ENCODE assay signal across 13 cellular contexts in the genomic region with DNA sequence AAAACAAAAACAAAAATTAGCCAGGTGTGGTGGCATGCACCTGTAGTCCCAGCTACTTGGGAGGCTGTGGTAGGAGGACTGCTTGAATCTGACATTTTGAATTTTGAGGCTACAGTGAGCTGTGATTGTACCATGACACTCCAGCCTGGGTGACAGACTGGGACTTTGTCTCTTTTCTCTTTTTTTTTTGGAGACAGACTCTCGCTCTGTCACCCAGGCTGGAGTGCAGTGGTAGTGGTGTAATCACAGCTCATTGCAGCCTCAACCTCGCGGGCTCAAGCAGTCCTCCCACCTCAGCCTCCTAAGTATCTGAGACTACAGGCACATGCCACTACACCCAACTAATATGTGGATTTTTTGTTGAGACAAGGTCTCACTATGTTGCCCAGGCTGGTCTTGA.
"Had no signal": no experiment of that assay in that cellular context is flagged by ENCODE, and none has a peak within 500 bp of the region (broad histone marks: within the 10 kb centered on the region; RNA-seq: fewer than 3 reads in every experiment).

No MANE protein-coding gene starts in this region.

- H3K27ac ChIP-seq: cardiac muscle cell, epithelial cell of prostate, gastrocnemius medialis, left lung had no signal

- H3K9me3 Mint-ChIP-seq: T-helper 2 cell treated with Interferon-gamma antibody and Interleukin-4, amounts not matched to agents 5 μg/mL and 100 μg/mL, for 36 hours had no signal

- H3K4me3 Mint-ChIP-seq: T-helper 2 cell treated with Interferon-gamma antibody and Interleukin-4, amounts not matched to agents 5 μg/mL and 100 μg/mL, for 36 hours had no signal

- H3K36me3 ChIP-seq: cardiac muscle cell, gastrocnemius medialis, left lung had no signal

- H3K9me3 ChIP-seq: gastrocnemius medialis, left lung had no signal

- H3K27me3 ChIP-seq: cardiac muscle cell, gastrocnemius medialis, left lung had no signal

- ATAC-seq: gastrocnemius medialis, left lung had no signal

- DNase-seq: activated CD8-positive, alpha-beta memory T cell treated with anti-CD3 and anti-CD28 coated beads for 24 hours; activated effector memory CD4-positive, alpha-beta T cell treated with Interleukin-2 at 50 U/mL for 16 hours; effector CD4-positive, alpha-beta T cell; gastrocnemius medialis; left lung; mesendoderm; retina; SHP77 treated with DMSO at 0.1 percent for 48 hours; stimulated activated CD4-positive, alpha-beta T cell treated with anti-CD3 and anti-CD28 coated beads, Interleukin-4, amount 100 ng/mL, for 4 hours; trophoblast cell had no signal

- H3K4me3 ChIP-seq: cardiac muscle cell, gastrocnemius medialis, left lung had no signal
